8 cellular contexts compared by ENCODE assay signal in the genomic region with DNA sequence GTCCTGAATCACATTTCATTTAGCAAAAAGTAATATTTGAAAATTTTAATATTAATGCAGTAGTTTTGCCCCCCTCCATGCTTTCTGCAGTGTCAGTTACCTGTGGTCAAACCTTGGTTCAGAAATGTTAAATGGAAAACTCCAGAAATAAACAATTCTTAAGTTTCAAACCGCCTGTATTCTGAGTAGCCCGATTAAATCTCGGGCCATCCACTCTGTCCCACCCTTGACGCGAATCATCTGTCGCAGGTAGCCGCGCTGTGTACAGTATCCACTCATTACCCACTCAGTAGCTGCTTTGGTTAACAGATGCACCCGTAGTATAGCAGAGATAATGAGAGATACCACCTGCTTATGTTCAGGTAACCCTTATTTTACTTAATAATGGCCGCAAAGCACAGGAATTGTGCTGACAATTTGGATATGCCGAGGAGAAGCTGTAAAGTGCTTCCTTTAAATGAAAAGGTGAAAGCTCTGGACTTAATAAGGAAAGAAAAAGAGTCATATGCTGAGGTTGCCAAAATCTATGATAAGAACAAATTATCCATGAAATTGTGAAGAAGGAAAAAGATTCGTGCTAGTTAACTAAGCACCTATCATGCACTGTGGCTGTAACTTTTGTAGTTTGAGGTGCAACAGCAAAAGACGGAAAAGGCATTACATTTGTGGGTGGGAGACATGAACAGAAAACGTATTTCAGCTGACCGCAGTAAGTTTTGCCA. TPM values are rescaled to one million over a fixed set of nuclear protein-coding genes. Genes with fewer than 3 reads are reported as not detected.
DNase-seq lines count a peak whose midpoint lies in the region; ATAC-seq and TF ChIP-seq lines count a peak whose summit lies in the region.

No MANE protein-coding gene starts in this region.

- H3K9me3 ChIP-seq in ES-I3 (ENCODE audit: control insufficient read depth, insufficient read depth, low read length) (no peaks in the 10 kb centered on the region), NT2/D1 (ENCODE audit: insufficient read depth, low read length) (0 out of 2 replicates have a peak, but pooled peaks cover 4% of the 10 kb centered on the region), prostate gland (no peaks in the 10 kb centered on the region)

- H3K36me3 Mint-ChIP-seq in endothelial cell (ENCODE audit: low read depth, unreplicated experiment) = no peaks in the 10 kb centered on the region

- peak overlapping the region; percentile 96 to 97 for H3K27ac ChIP-seq in prostate gland

- peak overlapping the region; percentile 81 for H3K9ac ChIP-seq in ES-I3 (ENCODE audit: low read depth, low read length)
- peak overlapping the region; percentile 22 for H3K9ac ChIP-seq in NT2/D1 (ENCODE audit: insufficient read length, low read depth)

- WGBS in prostate gland = 31% methylated on average over 15 of the region's 15 CpGs
- 35 to 36% methylated on average over 15 of the region's 15 CpGs for WGBS in lower leg skin, 2 donors

- no peak for ATAC-seq in HG03280 (IDR thresholded peaks at IDR 0.05; ENCODE audit: unreplicated experiment)

- H3K27me3 Mint-ChIP-seq in endothelial cell (ENCODE audit: unreplicated experiment) = peaks cover 8% of the 10 kb centered on the region

- no peak for TF ChIP-seq POLR2A in prostate gland (IDR thresholded peaks at IDR 0.05)
- no peak for TF ChIP-seq POLR2A in lower leg skin (IDR thresholded peaks at IDR 0.05)

- H3K36me3 ChIP-seq in ES-I3 (ENCODE audit: insufficient read depth, low read length) (no peaks in the 10 kb centered on the region), NT2/D1 (ENCODE audit: insufficient read depth, insufficient read length, low read length) (no peaks in the 10 kb centered on the region), prostate gland (no peaks in the 10 kb centered on the region)

- H3K27me3 ChIP-seq in NT2/D1 (ENCODE audit: insufficient read depth, insufficient read length) (no peaks in the 10 kb centered on the region), prostate gland (replicated peaks; ENCODE audit: insufficient read depth) (no peaks in the 10 kb centered on the region)

- H3K4me1 Mint-ChIP-seq in endothelial cell (ENCODE audit: unreplicated experiment) = peaks cover 56% of the 10 kb centered on the region

- H3K27ac Mint-ChIP-seq in endothelial cell (ENCODE audit: unreplicated experiment) = peak overlapping the region; percentile 100

- intact Hi-C loops in prostate gland (cut with DNase I) (no loop called here), lower leg skin (cut with DNase I; ENCODE audit: low total_unique reads) (no loop called here)

- TF ChIP-seq CTCF in endothelial cell (IDR thresholded peaks at IDR 0.05; ENCODE audit: unreplicated experiment) = no peak
- TF ChIP-seq CTCF in prostate gland (IDR thresholded peaks at IDR 0.05) = no peak
- TF ChIP-seq CTCF in lower leg skin (IDR thresholded peaks at IDR 0.05) = no peak

- H3K4me3 ChIP-seq in NT2/D1 (ENCODE audit: insufficient read length, low read depth) = peak overlapping the region; percentile 79
- H3K4me3 ChIP-seq in prostate gland = peak overlapping the region; percentile 91 to 99
- H3K4me3 ChIP-seq in lower leg skin (ENCODE audit: low read depth, poor library complexity, severe bottlenecking) = no peak overlapping the region

- DNase-seq in NT2/D1 (ENCODE audit: low read depth, low spot score) = no peak
- no peak for DNase-seq in endothelial cell (ENCODE audit: low spot score)
- DNase-seq in prostate gland (ENCODE audit: low spot score) = no peak
- no peak for DNase-seq in lower leg skin (ENCODE audit: low spot score in 2 of 2)
- DNase-seq in epidermal melanocyte (ENCODE audit: insufficient read length, low spot score) = no peak
- no peak for DNase-seq in NCI-H1694 treated with DMSO at 0.1 percent for 48 hours (lab: John Stamatoyannopoulos, UW)

- peaks cover 20% of the 10 kb centered on the region for H3K4me1 ChIP-seq in ES-I3 (ENCODE audit: insufficient read depth, low read length)
- H3K4me1 ChIP-seq in NT2/D1 (ENCODE audit: insufficient read depth, insufficient read length) = no peaks in the 10 kb centered on the region
- H3K4me1 ChIP-seq in prostate gland (replicated peaks) = peaks cover 12% of the 10 kb centered on the region

- no peaks in the 10 kb centered on the region for H3K9me3 Mint-ChIP-seq in endothelial cell (ENCODE audit: unreplicated experiment)

- peak overlapping the region; percentile 90 for H3K4me3 Mint-ChIP-seq in endothelial cell (ENCODE audit: unreplicated experiment)

RNA-seq across cellular contexts. Expression of a gene that starts 0.9 kb away (rescaled TPM):
- total RNA-seq in endothelial cell (ENCODE audit: unreplicated experiment) (19.2 TPM), prostate gland (10 to 100 TPM; 15.8 to 18.6 TPM), lower leg skin (10 to 100 TPM; 17.2 to 24.0 (median 17.7) TPM)
